In genomic region chr12:123807670-123808069, GRCh38 we compare ENCODE assay signal across 1 cellular context.
TF ChIP-seq lines count a peak whose summit lies in the region.

No MANE protein-coding gene starts in this region.

TF ChIP-seq in HEK293, 187 proteins besides CTCF, POLR2A, EP300 and RAD21 (continued from another document):
- TF ChIP-seq ZNF24 (tag by site-specific recombination; IDR thresholded peaks at IDR 0.05) (no peak), ZNF596 (tag by site-specific recombination; IDR thresholded peaks at IDR 0.05) (peak; percentile 87), ZNF169 (tag by site-specific recombination; IDR thresholded peaks at IDR 0.05) (peak; percentile 97), SP2 (tag by site-specific recombination; IDR thresholded peaks at IDR 0.05) (no peak), ZSCAN4 (tag by site-specific recombination; IDR thresholded peaks at IDR 0.05) (no peak)
